ENCODE assay signal across 25 cellular contexts in genomic region chr9:18037981-18038380, GRCh38.
"Had no signal": no experiment of that assay in that cellular context is flagged by ENCODE, and none has a peak within 500 bp of the region (broad histone marks: within the 10 kb centered on the region; RNA-seq: fewer than 3 reads in every experiment).

No MANE protein-coding gene starts in this region.

- H3K27ac ChIP-seq: SK-N-MC had no signal

- H3K9me3 Mint-ChIP-seq: activated CD4-positive, alpha-beta memory T cell treated with anti-CD3 and anti-CD28 coated beads for 36 hours; activated CD4-positive, alpha-beta T cell treated with anti-CD3 and anti-CD28 coated beads, Interleukin-2, amount 10 ng/mL, durations not matched to agents 7 days and 5 days; activated naive CD4-positive, alpha-beta T cell treated with anti-CD3 and anti-CD28 coated beads, Interleukin-2, amount 10 ng/mL, durations not matched to agents 7 days and 5 days; activated naive CD8-positive, alpha-beta T cell treated with anti-CD3 and anti-CD28 coated beads for 36 hours; activated T-helper 2 cell treated with anti-CD3 and anti-CD28 coated beads, Interferon-gamma antibody, Interleukin-2, Interleukin-4, amounts not matched to agents 10 μg/mL and 5 μg/mL and 100 μg/mL, durations not matched to agents 14 hours and 24 hours and 36 hours had no signal

- FAIRE-seq: K562, TTC549 had no signal

- H3K27ac Mint-ChIP-seq: activated CD4-positive, alpha-beta memory T cell treated with anti-CD3 and anti-CD28 coated beads for 36 hours; activated CD4-positive, alpha-beta T cell treated with anti-CD3 and anti-CD28 coated beads, Interleukin-2, amount 10 ng/mL, durations not matched to agents 7 days and 5 days; activated naive CD4-positive, alpha-beta T cell treated with anti-CD3 and anti-CD28 coated beads, Interleukin-2, amount 10 ng/mL, durations not matched to agents 7 days and 5 days; activated naive CD8-positive, alpha-beta T cell treated with anti-CD3 and anti-CD28 coated beads for 36 hours; activated T-helper 2 cell treated with anti-CD3 and anti-CD28 coated beads, Interferon-gamma antibody, Interleukin-2, Interleukin-4, amounts not matched to agents 10 μg/mL and 5 μg/mL and 100 μg/mL, durations not matched to agents 14 hours and 24 hours and 36 hours; T-cell had no signal

- H3K4me3 ChIP-seq: K562, SK-N-MC had no signal

- H3K36me3 Mint-ChIP-seq: activated CD4-positive, alpha-beta memory T cell treated with anti-CD3 and anti-CD28 coated beads for 36 hours; activated naive CD4-positive, alpha-beta T cell treated with anti-CD3 and anti-CD28 coated beads, Interleukin-2, amount 10 ng/mL, durations not matched to agents 7 days and 5 days; activated naive CD8-positive, alpha-beta T cell treated with anti-CD3 and anti-CD28 coated beads for 36 hours; T-cell had no signal

- H3K4me1 Mint-ChIP-seq: activated CD4-positive, alpha-beta T cell treated with anti-CD3 and anti-CD28 coated beads, Interleukin-2, amount 10 ng/mL, durations not matched to agents 7 days and 5 days; activated naive CD4-positive, alpha-beta T cell treated with anti-CD3 and anti-CD28 coated beads, Interleukin-2, amount 10 ng/mL, durations not matched to agents 7 days and 5 days; activated naive CD8-positive, alpha-beta T cell treated with anti-CD3 and anti-CD28 coated beads for 36 hours; T-cell had no signal

- ATAC-seq: K562, Right ventricle myocardium inferior, T-cell had no signal

- H3K4me3 Mint-ChIP-seq: activated CD4-positive, alpha-beta memory T cell treated with anti-CD3 and anti-CD28 coated beads for 36 hours; activated CD4-positive, alpha-beta T cell treated with anti-CD3 and anti-CD28 coated beads, Interleukin-2, amount 10 ng/mL, durations not matched to agents 7 days and 5 days; activated naive CD4-positive, alpha-beta T cell treated with anti-CD3 and anti-CD28 coated beads, Interleukin-2, amount 10 ng/mL, durations not matched to agents 7 days and 5 days; activated naive CD8-positive, alpha-beta T cell treated with anti-CD3 and anti-CD28 coated beads for 36 hours; T-cell had no signal

- DNase-seq: activated CD4-positive, alpha-beta memory T cell treated with anti-CD3 and anti-CD28 coated beads for 36 hours; activated CD4-positive, alpha-beta T cell treated with anti-CD3 and anti-CD28 coated beads, Interleukin-2, amount 10 ng/mL, durations not matched to agents 7 days and 5 days; activated CD4-positive, CD25-positive, alpha-beta regulatory T cell; activated CD8-positive, alpha-beta memory T cell treated with anti-CD3 and anti-CD28 coated beads for 24 hours; activated gamma-delta T cell treated with Interleukin-2 at 50 U/mL for 16 hours; activated naive CD4-positive, alpha-beta T cell treated with anti-CD3 and anti-CD28 coated beads, Interleukin-2, amount 10 ng/mL, durations not matched to agents 7 days and 5 days; activated naive CD8-positive, alpha-beta T cell treated with anti-CD3 and anti-CD28 coated beads for 36 hours; activated T-cell treated with anti-CD3 and anti-CD28 coated beads for 4 hours; activated T-cell treated with anti-CD3 and anti-CD28 coated beads, Interleukin-2, amount 50 U/mL, for 48 hours; Kasumi-1; NCI-H1105 treated with DMSO at 0.1 percent for 48 hours; NCI-H1436 treated with DMSO at 0.1 percent for 48 hours; NCI-H187; NCI-H2081; NCI-H2227 treated with DMSO at 0.1 percent for 48 hours; NCI-H510A; NCI-H526 treated with DMSO at 0.1 percent for 48 hours; T-cell; T-helper 2 cell; T1000 had no signal

- H3K27me3 Mint-ChIP-seq: activated CD4-positive, alpha-beta memory T cell treated with anti-CD3 and anti-CD28 coated beads for 36 hours; activated CD4-positive, alpha-beta T cell treated with anti-CD3 and anti-CD28 coated beads, Interleukin-2, amount 10 ng/mL, durations not matched to agents 7 days and 5 days; activated naive CD4-positive, alpha-beta T cell treated with anti-CD3 and anti-CD28 coated beads, Interleukin-2, amount 10 ng/mL, durations not matched to agents 7 days and 5 days; activated naive CD8-positive, alpha-beta T cell treated with anti-CD3 and anti-CD28 coated beads for 36 hours; T-cell had no signal
